In the genomic region with DNA sequence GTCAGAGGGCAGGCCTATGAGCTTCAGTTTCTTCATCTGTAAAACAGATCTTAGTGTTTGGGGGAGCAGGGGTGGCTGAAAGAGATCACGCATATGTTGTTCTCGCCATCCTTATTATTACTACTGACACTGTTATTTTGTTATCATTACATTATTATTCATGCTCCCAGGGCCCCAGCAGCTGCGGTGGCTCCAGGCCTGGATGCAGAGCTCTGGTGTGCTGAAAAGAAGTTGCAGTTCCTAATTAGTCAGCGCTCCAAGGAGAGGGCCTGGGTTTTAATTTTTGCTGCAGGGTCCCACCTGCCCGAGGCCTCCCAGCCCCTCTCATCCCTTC, we compare ENCODE assay signal across 8 cellular contexts. TPM values are rescaled to one million over a fixed set of nuclear protein-coding genes. Genes with fewer than 3 reads are reported as not detected.
DNase-seq lines count a peak whose midpoint lies in the region; ATAC-seq, FAIRE-seq and TF ChIP-seq lines count a peak whose summit lies in the region.

No MANE protein-coding gene starts in this region.

- H3K36me3 Mint-ChIP-seq in natural killer cell: no peaks in the 10 kb centered on the region

- TF ChIP-seq CTCF in bronchial epithelial cell (IDR thresholded peaks at IDR 0.05; ENCODE audit: insufficient read depth, low read length, severe bottlenecking): no peak
- no peak for TF ChIP-seq CTCF in natural killer cell (IDR thresholded peaks at IDR 0.05)

- ATAC-seq in natural killer cell (no peak), GM18505 (IDR thresholded peaks at IDR 0.05; ENCODE audit: unreplicated experiment) (no peak)

- FAIRE-seq in bronchial epithelial cell (lab: Jason Lieb, UNC): no peak

- intact Hi-C loops in natural killer cell (cut with micrococcal nuclease): no loop called here

- H3K4me1 ChIP-seq in BLaER1: peaks cover 100% of the 10 kb centered on the region

- peak overlapping the region; percentile 92 to 94 for H3K27ac Mint-ChIP-seq in natural killer cell

- DNase-seq in LHCN-M2 (ENCODE audit: low read depth) (peak; percentile 76), bronchial epithelial cell (ENCODE audit: low read depth) (no peak), natural killer cell (no peak), activated gamma-delta T cell treated with Interleukin-2 at 50 U/mL for 16 hours (no peak), HT-29 (ENCODE audit: low spot score) (no peak), NCI-H1417 (lab: John Stamatoyannopoulos, UW) (no peak)

- H3K4me1 Mint-ChIP-seq in natural killer cell: peaks cover 67 to 88% of the 10 kb centered on the region in 2 donors

- H3K4me3 Mint-ChIP-seq in natural killer cell: peak overlapping the region; percentile 80

- H4K20me1 ChIP-seq in BLaER1: peaks cover 64% of the 10 kb centered on the region

- peak overlapping the region; percentile 71 for H3K4me3 ChIP-seq in BLaER1
- peak overlapping the region; percentile 28 for H3K4me3 ChIP-seq in bronchial epithelial cell (ENCODE audit: low read depth, low read length)

- H3K27me3 ChIP-seq in BLaER1: no peaks in the 10 kb centered on the region
- H3K27me3 ChIP-seq in bronchial epithelial cell (ENCODE audit: control insufficient read depth, insufficient read depth, low read length): no peaks in the 10 kb centered on the region

- peak overlapping the region; percentile 99 for H3K27ac ChIP-seq in BLaER1

- peaks cover under 1% of the 10 kb centered on the region; the same call in 1 of the 2 replicates for H3K36me3 ChIP-seq in BLaER1
- no peaks in the 10 kb centered on the region for H3K36me3 ChIP-seq in bronchial epithelial cell (ENCODE audit: control insufficient read depth, insufficient read depth, low read length)

- no peaks in the 10 kb centered on the region for H3K9me3 Mint-ChIP-seq in natural killer cell

- no peaks in the 10 kb centered on the region for H3K27me3 Mint-ChIP-seq in natural killer cell (ENCODE audit: low read depth in 2 of 2)

- H3K9ac ChIP-seq in BLaER1: peak overlapping the region; percentile 94

- no peaks in the 10 kb centered on the region for H3K9me3 ChIP-seq in BLaER1

- TF ChIP-seq POLR2A in GM18505 (IDR thresholded peaks at IDR 0.05; ENCODE audit: borderline replicate concordance, extremely low read depth, insufficient read depth, insufficient read length): no peak

- H3K4me2 ChIP-seq in BLaER1: peak overlapping the region; percentile 93

RNA-seq across cellular contexts. Expression of gene CXXC5, which starts 19.5 kb away (rescaled TPM):
- total RNA-seq in LHCN-M2 (2014; rRNA removed): 240 and 264 TPM in 2 replicates
- polyA plus RNA-seq in LHCN-M2 (2012): 111 TPM
- total RNA-seq in bronchial epithelial cell: 6.1 and 27.4 TPM in 2 replicates
- 100 to 1,000 TPM in 1 of 3 donors, 10 to 100 TPM in 2; 75.6 to 124 (median 84.8) TPM for total RNA-seq in natural killer cell
- total RNA-seq in HT-29 (2014; rRNA removed; shearing (Covaris generic)): 211 and 220 TPM in 2 replicates
